8 cellular contexts compared by ENCODE assay signal in genomic region chr16:22357635-22357971, GRCh38. TPM values are rescaled to one million over a fixed set of nuclear protein-coding genes. Genes with fewer than 3 reads are reported as not detected.
A peak's percentile ranks its signal among the peaks of the same experiment; 100 is the strongest.
DNase-seq lines count a peak whose midpoint lies in the region; ATAC-seq, FAIRE-seq and TF ChIP-seq lines count a peak whose summit lies in the region.
"Had no signal": no experiment of that assay in that cellular context is flagged by ENCODE, and none has a peak within 500 bp of the region (broad histone marks: within the 10 kb centered on the region; RNA-seq: fewer than 3 reads in every experiment).

No MANE protein-coding gene starts in this region.

- H3K36me3 ChIP-seq in small intestine (ENCODE audit: control insufficient read depth in 2 of 2, insufficient read depth in 2 of 2, low read length in 2 of 2): peaks cover 3 to 6% of the 10 kb centered on the region in 2 donors

- no peak overlapping the region for H3K4me3 Mint-ChIP-seq in activated CD8-positive, alpha-beta T cell treated with anti-CD3 and anti-CD28 coated beads for 36 hours

- H3K36me3 Mint-ChIP-seq in activated CD8-positive, alpha-beta T cell treated with anti-CD3 and anti-CD28 coated beads for 36 hours (ENCODE audit: low read depth): peaks cover 41% of the 10 kb centered on the region

- peaks cover 2 to 11% of the 10 kb centered on the region in 2 donors for H3K4me1 ChIP-seq in small intestine (ENCODE audit: control insufficient read depth in 2 of 2, insufficient read depth in 1 of 2, low read depth in 1 of 2, low read length in 1 of 2)

- POLR2A ChIA-PET in activated CD8-positive, alpha-beta T cell treated with anti-CD3 and anti-CD28 coated beads for 36 hours (lab: Charles Lee): interaction anchor here (2.0 to 13.7 kb wide), 2 partner anchors 13 to 20 kb away, joined by 7 to 152 read pairs; partner anchors contain the start of gene CDR2

- H3K9me3 Mint-ChIP-seq in activated CD8-positive, alpha-beta T cell treated with anti-CD3 and anti-CD28 coated beads for 36 hours: no peaks in the 10 kb centered on the region

- WGBS in small intestine, 3 donors: 61 to 85% (median 68%) methylated on average over 1 of the region's 1 CpG

- ATAC-seq in GM18907 (IDR thresholded peaks at IDR 0.05; ENCODE audit: unreplicated experiment) (peak; percentile 68), HG02840 (IDR thresholded peaks at IDR 0.05; ENCODE audit: low FRiP score, unreplicated experiment) (peak; percentile 74), HG03457 (IDR thresholded peaks at IDR 0.05; ENCODE audit: unreplicated experiment) (no peak), HG02852 (IDR thresholded peaks at IDR 0.05; ENCODE audit: unreplicated experiment) (no peak)
- ATAC-seq in activated CD8-positive, alpha-beta T cell treated with anti-CD3 and anti-CD28 coated beads for 36 hours: peak; percentile 37

- DNase-seq in activated CD8-positive, alpha-beta T cell treated with anti-CD3 and anti-CD28 coated beads for 36 hours: no peak
- DNase-seq in small intestine: peak; percentile 27
- DNase-seq in NCI-H446 treated with DMSO at 0.1 percent for 48 hours (lab: John Stamatoyannopoulos, UW): no peak
- DNase-seq: effector CD8-positive, alpha-beta T cell had no signal

- H3K27ac ChIP-seq in small intestine (ENCODE audit: low read depth in 1 of 2, low read length in 1 of 2): peak overlapping the region in 1 of 2 donors; percentile 96

- H3K4me3 ChIP-seq in small intestine (ENCODE audit: low read depth in 1 of 2, low read length in 2 of 2): no peak overlapping the region

- no peak for TF ChIP-seq CTCF in activated CD8-positive, alpha-beta T cell treated with anti-CD3 and anti-CD28 coated beads for 36 hours (IDR thresholded peaks at IDR 0.05)

- no peaks in the 10 kb centered on the region for H3K27me3 Mint-ChIP-seq in activated CD8-positive, alpha-beta T cell treated with anti-CD3 and anti-CD28 coated beads for 36 hours

- peaks cover 76% of the 10 kb centered on the region for H3K4me1 Mint-ChIP-seq in activated CD8-positive, alpha-beta T cell treated with anti-CD3 and anti-CD28 coated beads for 36 hours (ENCODE audit: low read depth)

- intact Hi-C loops in activated CD8-positive, alpha-beta T cell treated with anti-CD3 and anti-CD28 coated beads for 36 hours (cut with micrococcal nuclease): loop anchor here (5.0 kb wide), 1 partner anchor 60 kb away; the partner anchor contains the start of gene POLR3E

- CTCF ChIA-PET in activated CD8-positive, alpha-beta T cell treated with anti-CD3 and anti-CD28 coated beads for 36 hours (lab: Charles Lee): interaction anchor here (1.5 to 2.5 kb wide), 3 partner anchors 12 to 15 kb away, joined by 3 to 12 read pairs (median 4); no protein-coding TSS in a partner anchor

- no peaks in the 10 kb centered on the region for H3K27me3 ChIP-seq in small intestine (ENCODE audit: control insufficient read depth in 2 of 2, insufficient read depth in 2 of 2, low read length in 2 of 2)

- H3K27ac Mint-ChIP-seq in activated CD8-positive, alpha-beta T cell treated with anti-CD3 and anti-CD28 coated beads for 36 hours: peak overlapping the region; percentile 93

- no peak for FAIRE-seq in small intestine (lab: Jason Lieb, UNC)

- H3K9me3 ChIP-seq in small intestine (ENCODE audit: control insufficient read depth, low read depth): no peaks in the 10 kb centered on the region

RNA-seq across cellular contexts. Expression of gene CDR2, which starts 16.8 kb away (rescaled TPM):
- total RNA-seq in activated CD8-positive, alpha-beta T cell treated with anti-CD3 and anti-CD28 coated beads for 36 hours: 10 to 100 TPM; 34.7 to 37.6 TPM
- polyA plus RNA-seq in small intestine: 10 to 100 TPM; 14.2 to 50.3 (median 49.7) TPM

Comparison
In these comparisons a context has a peak if more than half of its experiments do, and no peak if none do; other contexts are left out.
1. ATAC-seq: peak in GM18907 (single experiment), HG02840 (single experiment) and activated CD8-positive, alpha-beta T cell treated with anti-CD3 and anti-CD28 coated beads for 36 hours (single experiment); none in HG03457 (single experiment) and HG02852 (single experiment).